Comparison of ENCODE assay signal across 39 cellular contexts in the genomic region with DNA sequence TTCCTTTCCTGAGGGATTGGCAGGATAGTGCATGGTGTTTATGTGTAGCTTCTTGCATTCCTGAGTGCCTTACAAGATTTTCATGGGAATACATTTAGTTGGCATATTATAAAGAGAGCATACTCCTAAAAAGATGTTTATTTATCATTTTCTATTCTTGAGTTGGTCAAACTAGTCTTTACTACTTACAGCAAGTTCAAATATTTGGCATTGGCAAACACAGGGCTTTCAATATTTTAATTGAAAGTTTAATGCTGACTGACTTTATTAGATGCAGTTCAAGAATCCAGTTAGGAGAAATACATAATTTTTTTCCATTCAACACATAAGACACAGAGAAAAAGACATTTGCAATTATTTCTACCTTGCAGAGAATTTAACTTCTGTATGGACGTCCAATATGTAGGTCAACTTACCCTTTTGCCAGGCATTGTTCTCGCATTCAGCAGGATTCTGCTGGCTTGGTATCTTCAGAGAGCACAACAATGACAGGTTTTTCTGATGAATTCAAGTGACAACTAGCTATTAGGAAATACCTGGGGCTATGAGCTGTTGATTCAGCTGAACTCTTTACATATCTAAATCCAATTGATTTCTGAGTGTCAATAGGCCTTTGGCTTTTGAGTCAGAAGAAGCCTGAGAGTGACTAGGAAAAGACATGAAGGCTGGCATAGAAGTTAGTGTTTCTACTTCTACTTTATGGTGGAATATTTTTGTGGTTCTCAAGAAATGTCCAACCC.
"Had no signal": no experiment of that assay in that cellular context is flagged by ENCODE, and none has a peak within 500 bp of the region (broad histone marks: within the 10 kb centered on the region; RNA-seq: fewer than 3 reads in every experiment).

No MANE protein-coding gene starts in this region.

- DNase-seq: activated CD4-positive, alpha-beta memory T cell treated with anti-CD3 and anti-CD28 coated beads, Interleukin-2, amount 10 ng/mL, durations not matched to agents 7 days and 5 days; activated CD4-positive, alpha-beta T cell treated with anti-CD3 and anti-CD28 coated beads for 1 hour; activated CD4-positive, alpha-beta T cell treated with anti-CD3 and anti-CD28 coated beads for 36 hours; activated CD4-positive, alpha-beta T cell treated with anti-CD3 and anti-CD28 coated beads for 48 hours; activated CD4-positive, alpha-beta T cell treated with anti-CD3 and anti-CD28 coated beads, Interleukin-2, amount 10 ng/mL, durations not matched to agents 7 days and 5 days; activated CD4-positive, alpha-beta T cell treated with anti-CD3 and anti-CD28 coated beads, Interleukin-2, amount 50 U/mL, for 48 hours; activated CD4-positive, CD25-positive, alpha-beta regulatory T cell; activated CD8-positive, alpha-beta memory T cell treated with anti-CD3 and anti-CD28 coated beads for 24 hours; activated CD8-positive, alpha-beta memory T cell treated with anti-CD3 and anti-CD28 coated beads, Interleukin-2, amount 50 U/mL, for 4 hours; activated CD8-positive, alpha-beta T cell treated with anti-CD3 and anti-CD28 coated beads, Interleukin-2, amount 10 ng/mL, durations not matched to agents 7 days and 5 days; activated effector memory CD4-positive, alpha-beta T cell treated with anti-CD3 and anti-CD28 coated beads, Interleukin-2, amount 50 U/mL, for 16 hours; activated gamma-delta T cell treated with Interleukin-2 at 50 U/mL for 16 hours; activated naive CD4-positive, alpha-beta T cell; activated naive CD4-positive, alpha-beta T cell treated with anti-CD3 and anti-CD28 coated beads for 36 hours; activated naive CD4-positive, alpha-beta T cell treated with anti-CD3 and anti-CD28 coated beads, Interleukin-2, amount 50 U/mL, for 16 hours; activated naive CD8-positive, alpha-beta T cell treated with anti-CD3 and anti-CD28 coated beads for 36 hours; activated T-cell treated with anti-CD3 and anti-CD28 coated beads for 4 hours; activated T-cell treated with anti-CD3 and anti-CD28 coated beads, Interleukin-2, amount 50 U/mL, for 1 hour; activated T-cell treated with anti-CD3 and anti-CD28 coated beads, Interleukin-2, amount 50 U/mL, for 4 hours; activated T-cell treated with anti-CD3 and anti-CD28 coated beads, Interleukin-2, amount 50 U/mL, for 72 hours; adrenal gland; amniotic stem cell; aorta; body of pancreas; brain microvascular endothelial cell; central memory CD4-positive, alpha-beta T cell; T-helper 2 cell; T-helper 9 cell; WERI-Rb-1 had no signal

- ATAC-seq: activated CD4-positive, alpha-beta T cell treated with anti-CD3 and anti-CD28 coated beads for 36 hours; activated CD4-positive, CD25-positive, alpha-beta regulatory T cell treated with anti-CD3 and anti-CD28 coated beads, Interleukin-2, amount 50 U/mL, for 24 hours; activated CD8-positive, alpha-beta T cell treated with anti-CD3 and anti-CD28 coated beads, Interleukin-2, amount 10 ng/mL, durations not matched to agents 7 days and 5 days; activated naive CD4-positive, alpha-beta T cell treated with anti-CD3 and anti-CD28 coated beads, Interleukin-2, amount 50 U/mL, for 72 hours; activated T-cell treated with anti-CD3 and anti-CD28 coated beads, Interleukin-2, amount 50 U/mL, for 4 hours; activated T-cell treated with anti-CD3 and anti-CD28 coated beads, Interleukin-2, amount 50 U/mL, for 72 hours; activated T-helper 17 cell treated with anti-CD3 and anti-CD28 coated beads, Interleukin-2, amount 50 U/mL, for 72 hours; body of pancreas; WTC11 had no signal

- H3K4me1 Mint-ChIP-seq: activated CD4-positive, alpha-beta memory T cell treated with anti-CD3 and anti-CD28 coated beads, Interleukin-2, amount 10 ng/mL, durations not matched to agents 7 days and 5 days; activated CD4-positive, alpha-beta T cell treated with anti-CD3 and anti-CD28 coated beads for 36 hours; activated CD4-positive, alpha-beta T cell treated with anti-CD3 and anti-CD28 coated beads, Interleukin-2, amount 10 ng/mL, durations not matched to agents 7 days and 5 days; activated naive CD8-positive, alpha-beta T cell treated with anti-CD3 and anti-CD28 coated beads for 36 hours; activated T-helper 17 cell treated with anti-CD3 and anti-CD28 coated beads, Interleukin-2, amount 50 U/mL, for 72 hours had no signal

- H3K27ac ChIP-seq: adrenal gland, body of pancreas, brain microvascular endothelial cell, breast epithelium, WERI-Rb-1 had no signal

- H3K36me3 Mint-ChIP-seq: activated naive CD8-positive, alpha-beta T cell treated with anti-CD3 and anti-CD28 coated beads for 36 hours; WTC11 had no signal

- H3K27ac Mint-ChIP-seq: activated CD4-positive, alpha-beta memory T cell treated with anti-CD3 and anti-CD28 coated beads, Interleukin-2, amount 10 ng/mL, durations not matched to agents 7 days and 5 days; activated CD4-positive, alpha-beta T cell treated with anti-CD3 and anti-CD28 coated beads for 36 hours; activated CD4-positive, alpha-beta T cell treated with anti-CD3 and anti-CD28 coated beads, Interleukin-2, amount 10 ng/mL, durations not matched to agents 7 days and 5 days; activated CD8-positive, alpha-beta T cell treated with anti-CD3 and anti-CD28 coated beads, Interleukin-2, amount 10 ng/mL, durations not matched to agents 7 days and 5 days; activated naive CD4-positive, alpha-beta T cell treated with anti-CD3 and anti-CD28 coated beads for 36 hours; activated naive CD4-positive, alpha-beta T cell treated with anti-CD3 and anti-CD28 coated beads, Interleukin-2, amount 50 U/mL, for 72 hours; activated naive CD8-positive, alpha-beta T cell treated with anti-CD3 and anti-CD28 coated beads for 36 hours; activated T-cell treated with anti-CD3 and anti-CD28 coated beads, Interleukin-2, amount 50 U/mL, for 72 hours; activated T-helper 1 cell treated with anti-CD3 and anti-CD28 coated beads, Interleukin-12 subunit alpha, Interleukin-12 subunit beta, Interleukin-2, Interleukin-4 antibody, amounts not matched to agents 30 ng/mL and 10 ng/mL and 1 ng/mL, durations not matched to agents 14 hours and 24 hours and 36 hours; activated T-helper 17 cell treated with anti-CD3 and anti-CD28 coated beads, Interleukin-2, amount 50 U/mL, for 72 hours; T-helper 1 cell treated with Interleukin-12 subunit alpha and Interleukin-12 subunit beta and Interleukin-4 antibody, amounts not matched to agents 30 μg/mL and 1 μg/mL, for 36 hours; T-helper 2 cell treated with Interferon-gamma antibody and Interleukin-4, amounts not matched to agents 5 μg/mL and 100 μg/mL, for 36 hours; WTC11 had no signal

- H3K4me3 Mint-ChIP-seq: activated CD4-positive, alpha-beta memory T cell treated with anti-CD3 and anti-CD28 coated beads, Interleukin-2, amount 10 ng/mL, durations not matched to agents 7 days and 5 days; activated CD4-positive, alpha-beta T cell treated with anti-CD3 and anti-CD28 coated beads for 36 hours; activated CD4-positive, alpha-beta T cell treated with anti-CD3 and anti-CD28 coated beads, Interleukin-2, amount 10 ng/mL, durations not matched to agents 7 days and 5 days; activated CD8-positive, alpha-beta T cell treated with anti-CD3 and anti-CD28 coated beads, Interleukin-2, amount 10 ng/mL, durations not matched to agents 7 days and 5 days; activated naive CD4-positive, alpha-beta T cell treated with anti-CD3 and anti-CD28 coated beads for 36 hours; activated naive CD8-positive, alpha-beta T cell treated with anti-CD3 and anti-CD28 coated beads for 36 hours; activated T-cell treated with anti-CD3 and anti-CD28 coated beads, Interleukin-2, amount 50 U/mL, for 4 hours; activated T-cell treated with anti-CD3 and anti-CD28 coated beads, Interleukin-2, amount 50 U/mL, for 72 hours; activated T-helper 1 cell treated with anti-CD3 and anti-CD28 coated beads, Interleukin-12 subunit alpha, Interleukin-12 subunit beta, Interleukin-2, Interleukin-4 antibody, amounts not matched to agents 30 ng/mL and 10 ng/mL and 1 ng/mL, durations not matched to agents 14 hours and 24 hours and 36 hours; activated T-helper 17 cell treated with anti-CD3 and anti-CD28 coated beads, Interleukin-2, amount 50 U/mL, for 72 hours; T-helper 1 cell treated with Interleukin-12 subunit alpha and Interleukin-12 subunit beta and Interleukin-4 antibody, amounts not matched to agents 30 μg/mL and 1 μg/mL, for 36 hours; T-helper 2 cell treated with Interferon-gamma antibody and Interleukin-4, amounts not matched to agents 5 μg/mL and 100 μg/mL, for 36 hours; WTC11 had no signal

- H3K27me3 Mint-ChIP-seq: activated CD4-positive, alpha-beta memory T cell treated with anti-CD3 and anti-CD28 coated beads, Interleukin-2, amount 10 ng/mL, durations not matched to agents 7 days and 5 days; activated CD4-positive, alpha-beta T cell treated with anti-CD3 and anti-CD28 coated beads for 36 hours; activated CD4-positive, alpha-beta T cell treated with anti-CD3 and anti-CD28 coated beads, Interleukin-2, amount 10 ng/mL, durations not matched to agents 7 days and 5 days; activated naive CD8-positive, alpha-beta T cell treated with anti-CD3 and anti-CD28 coated beads for 36 hours; activated T-helper 17 cell treated with anti-CD3 and anti-CD28 coated beads, Interleukin-2, amount 50 U/mL, for 72 hours had no signal

- FAIRE-seq: astrocyte, colon had no signal
